2 cellular contexts compared by ENCODE assay signal in genomic region chr9:134837529-134837928, GRCh38.
TF ChIP-seq lines count a peak whose summit lies in the region.

No MANE protein-coding gene starts in this region.

TF ChIP-seq in HCT116, 20 proteins besides CTCF, POLR2A, EP300 and RAD21 (continued from another document):
- TF ChIP-seq, protein P1, sequence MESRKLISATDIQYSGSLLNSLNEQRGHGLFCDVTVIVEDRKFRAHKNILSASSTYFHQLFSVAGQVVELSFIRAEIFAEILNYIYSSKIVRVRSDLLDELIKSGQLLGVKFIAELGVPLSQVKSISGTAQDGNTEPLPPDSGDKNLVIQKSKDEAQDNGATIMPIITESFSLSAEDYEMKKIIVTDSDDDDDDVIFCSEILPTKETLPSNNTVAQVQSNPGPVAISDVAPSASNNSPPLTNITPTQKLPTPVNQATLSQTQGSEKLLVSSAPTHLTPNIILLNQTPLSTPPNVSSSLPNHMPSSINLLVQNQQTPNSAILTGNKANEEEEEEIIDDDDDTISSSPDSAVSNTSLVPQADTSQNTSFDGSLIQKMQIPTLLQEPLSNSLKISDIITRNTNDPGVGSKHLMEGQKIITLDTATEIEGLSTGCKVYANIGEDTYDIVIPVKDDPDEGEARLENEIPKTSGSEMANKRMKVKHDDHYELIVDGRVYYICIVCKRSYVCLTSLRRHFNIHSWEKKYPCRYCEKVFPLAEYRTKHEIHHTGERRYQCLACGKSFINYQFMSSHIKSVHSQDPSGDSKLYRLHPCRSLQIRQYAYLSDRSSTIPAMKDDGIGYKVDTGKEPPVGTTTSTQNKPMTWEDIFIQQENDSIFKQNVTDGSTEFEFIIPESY (IDR thresholded peaks at IDR 0.05; ENCODE audit: extremely low read depth, insufficient replicate concordance, low read length), result no peak
- TF ChIP-seq TCF7L2 (IDR thresholded peaks at IDR 0.05; ENCODE audit: borderline replicate concordance, extremely low read depth, insufficient read depth, insufficient read length), result no peak
- TF ChIP-seq, protein P2, sequence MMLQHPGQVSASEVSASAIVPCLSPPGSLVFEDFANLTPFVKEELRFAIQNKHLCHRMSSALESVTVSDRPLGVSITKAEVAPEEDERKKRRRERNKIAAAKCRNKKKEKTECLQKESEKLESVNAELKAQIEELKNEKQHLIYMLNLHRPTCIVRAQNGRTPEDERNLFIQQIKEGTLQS (IDR thresholded peaks at IDR 0.05), result no peak
- TF ChIP-seq SP1 (IDR thresholded peaks at IDR 0.05; ENCODE audit: low read depth), result no peak
- no peak for TF ChIP-seq CBX3 (IDR thresholded peaks at IDR 0.05; ENCODE audit: low read depth)
TF ChIP-seq in HCT116: peak in this region for 0.

TF ChIP-seq in endothelial cell of umbilical vein, 7 proteins besides CTCF, POLR2A, EP300 and RAD21 (continued from another document):
- TF ChIP-seq POLR2AphosphoS5 (IDR thresholded peaks at IDR 0.05; ENCODE audit: insufficient read depth, low read depth, low read length) (no peak), GATA2 (IDR thresholded peaks at IDR 0.05; ENCODE audit: insufficient read depth, insufficient read length, low read depth, low read length) (no peak), FOS (IDR thresholded peaks at IDR 0.05; ENCODE audit: borderline replicate concordance, insufficient read depth, low read length) (no peak)
- TF ChIP-seq, protein P3, sequence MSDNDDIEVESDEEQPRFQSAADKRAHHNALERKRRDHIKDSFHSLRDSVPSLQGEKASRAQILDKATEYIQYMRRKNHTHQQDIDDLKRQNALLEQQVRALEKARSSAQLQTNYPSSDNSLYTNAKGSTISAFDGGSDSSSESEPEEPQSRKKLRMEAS (IDR thresholded peaks at IDR 0.05; ENCODE audit: insufficient read depth, insufficient read length), result no peak
